In the genomic region with DNA sequence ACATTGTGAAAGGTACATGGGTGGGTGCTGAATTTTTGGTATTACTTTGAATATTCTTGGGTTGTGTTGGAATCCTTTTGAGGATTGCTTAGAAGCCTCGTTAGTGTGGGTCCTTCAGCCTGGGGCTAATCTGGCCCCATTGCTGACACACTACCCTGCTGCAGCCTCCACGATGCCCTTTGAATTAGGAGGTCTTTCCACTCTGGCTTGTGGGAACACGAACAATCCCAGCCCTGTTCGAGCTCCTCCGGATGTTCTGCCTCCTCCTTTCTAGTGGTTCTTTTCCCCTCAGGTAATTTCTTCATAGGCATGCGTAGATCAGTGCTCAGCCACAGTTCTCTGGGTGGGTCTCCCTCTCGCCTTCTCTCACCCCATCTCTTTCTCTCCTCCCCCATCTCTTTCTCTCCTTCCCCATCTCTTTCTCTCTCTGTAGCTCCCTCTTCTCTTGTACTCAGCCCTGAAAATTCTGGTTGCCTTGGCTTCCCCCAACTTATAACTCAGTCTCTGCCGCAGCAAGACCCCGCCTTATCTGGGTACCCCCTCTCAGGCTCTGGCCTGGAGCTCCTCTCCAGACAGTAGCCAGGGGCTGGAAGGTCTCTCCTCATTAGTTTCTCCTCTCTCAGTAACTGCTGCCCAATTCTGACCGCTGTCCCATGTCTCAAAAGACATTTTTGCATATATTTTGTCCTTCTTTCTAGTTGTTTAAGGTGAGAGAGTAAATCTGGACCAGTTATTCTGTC, we compare ENCODE assay signal across 15 cellular contexts. TPM values are rescaled to one million over a fixed set of nuclear protein-coding genes. Genes with fewer than 3 reads are reported as not detected.
"Had no signal": no experiment of that assay in that cellular context is flagged by ENCODE, and none has a peak within 500 bp of the region (broad histone marks: within the 10 kb centered on the region; RNA-seq: fewer than 3 reads in every experiment).

No MANE protein-coding gene starts in this region.

- H3K27ac Mint-ChIP-seq: activated B cell treated with CpG ODN at 0.5 μM for 24 hours; activated CD4-positive, alpha-beta T cell treated with anti-CD3 and anti-CD28 coated beads, Interleukin-2, amount 10 ng/mL, durations not matched to agents 7 days and 5 days; naive B cell had no signal

- H3K36me3 ChIP-seq: ascending aorta, breast epithelium, neutrophil had no signal

- H3K4me3 ChIP-seq: ascending aorta, breast epithelium, skin epidermis had no signal

- DNase-seq: activated B cell treated with CpG ODN at 0.5 μM for 24 hours; activated CD4-positive, alpha-beta T cell treated with anti-CD3 and anti-CD28 coated beads, Interleukin-2, amount 10 ng/mL, durations not matched to agents 7 days and 5 days; activated naive CD4-positive, alpha-beta T cell treated with Interleukin-2 at 50 U/mL for 16 hours; mammary epithelial cell; naive B cell; retina; stimulated activated CD4-positive, alpha-beta T cell treated with anti-CD3 and anti-CD28 coated beads, Interleukin-4, amount 100 ng/mL, for 24 hours; stimulated activated naive CD4-positive, alpha-beta T cell; substantia nigra; T-helper 2 cell; trophoblast cell had no signal

- H3K4me1 Mint-ChIP-seq: activated B cell treated with CpG ODN at 0.5 μM for 24 hours, naive B cell had no signal

- H3K27me3 ChIP-seq: ascending aorta had no signal

- H3K27ac ChIP-seq: ascending aorta, breast epithelium, neutrophil, skin epidermis had no signal

- H3K4me1 ChIP-seq: breast epithelium had no signal

- H3K4me3 Mint-ChIP-seq: activated B cell treated with CpG ODN at 0.5 μM for 24 hours; activated CD4-positive, alpha-beta T cell treated with anti-CD3 and anti-CD28 coated beads, Interleukin-2, amount 10 ng/mL, durations not matched to agents 7 days and 5 days had no signal

RNA-seq across cellular contexts. Expression of a gene that starts 55.3 kb away (rescaled TPM):
- total RNA-seq: activated B cell treated with CpG ODN at 0.5 μM for 24 hours, ascending aorta had no signal
